Comparison of ENCODE assay signal across 8 cellular contexts in genomic region chr3:38039101-38039898, GRCh38. TPM values are rescaled to one million over a fixed set of nuclear protein-coding genes. Genes with fewer than 3 reads are reported as not detected.
DNase-seq lines count a peak whose midpoint lies in the region; ATAC-seq and TF ChIP-seq lines count a peak whose summit lies in the region.

TSS of gene DLEC1 (plus strand) at chr3:38039208. CDS start at chr3:38039226, 18 bp downstream.

- TF ChIP-seq CTCF in breast epithelium (IDR thresholded peaks at IDR 0.05) (no peak), MCF 10A (IDR thresholded peaks at IDR 0.05; ENCODE audit: unreplicated experiment) (no peak), WERI-Rb-1 (IDR thresholded peaks at IDR 0.05; ENCODE audit: low read depth, low read length) (no peak), cardiac fibroblast (IDR thresholded peaks at IDR 0.05; ENCODE audit: low read depth, low read length) (no peak), right lobe of liver (IDR thresholded peaks at IDR 0.05) (no peak)

- no peaks in the 10 kb centered on the region for H3K9me3 ChIP-seq in breast epithelium
- H3K9me3 ChIP-seq in WERI-Rb-1 (ENCODE audit: severe bottlenecking) = no peaks in the 10 kb centered on the region
- no peaks in the 10 kb centered on the region for H3K9me3 ChIP-seq in right lobe of liver

- H3K9me3 Mint-ChIP-seq in MCF 10A (ENCODE audit: unreplicated experiment) = no peaks in the 10 kb centered on the region

- no peaks in the 10 kb centered on the region for H3K4me1 Mint-ChIP-seq in MCF 10A (ENCODE audit: insufficient read depth, unreplicated experiment)

- POLR2A ChIA-PET in MCF 10A (lab: Yijun Ruan, JAX) = no interaction called here

- TF ChIP-seq POLR2A in breast epithelium (IDR thresholded peaks at IDR 0.05) = no peak
- TF ChIP-seq POLR2A in right lobe of liver (IDR thresholded peaks at IDR 0.05) = no peak

- intact Hi-C loops in breast epithelium (cut with DNase I; ENCODE audit: low total_unique reads) = no loop called here
- intact Hi-C loops in MCF 10A (cut with micrococcal nuclease) = no loop called here
- intact Hi-C loops in right lobe of liver (cut with DNase I) = no loop called here

- WGBS in right lobe of liver (ENCODE audit: insufficient coverage, low coverage, low lambda C conversion rate, missing lambda C conversion rate) = 15% methylated on average over 32 of the region's 67 CpGs

- CTCF ChIA-PET in MCF 10A (lab: Yijun Ruan, JAX) = interaction anchor here (0.6 to 0.9 kb wide), 3 partner anchors 22 to 183 kb away, joined by 3 read pairs; no protein-coding TSS in a partner anchor

- peak within 1 kb of the TSS; percentile 37 to 72 (median 48) for H3K4me3 ChIP-seq in breast epithelium
- peak within 1 kb of the TSS; percentile 40 for H3K4me3 ChIP-seq in WERI-Rb-1 (ENCODE audit: low read depth, low read length)
- H3K4me3 ChIP-seq in cardiac fibroblast (replicated peaks in 1 of 2; ENCODE audit: low read depth in 2 of 2, low read length in 2 of 2) = peak within 1 kb of the TSS; percentile 33 to 53
- peak within 1 kb of the TSS; percentile 17 to 45 (median 39) for H3K4me3 ChIP-seq in right lobe of liver

- H3K36me3 ChIP-seq in breast epithelium (no peaks in the 10 kb centered on the region), WERI-Rb-1 (no peaks in the 10 kb centered on the region), right lobe of liver (no peaks in the 10 kb centered on the region)

- H3K27me3 Mint-ChIP-seq in MCF 10A (ENCODE audit: insufficient read depth, unreplicated experiment) = no peaks in the 10 kb centered on the region

- H3K27ac ChIP-seq in breast epithelium (no peak within 1 kb of the TSS), WERI-Rb-1 (no peak within 1 kb of the TSS), right lobe of liver (no peak within 1 kb of the TSS)

- DNase-seq in breast epithelium (ENCODE audit: low spot score in 2 of 2) (peak in 1 of 2 donors; percentile 65), MCF 10A (ENCODE audit: unreplicated experiment) (no peak), WERI-Rb-1 (peak; percentile 45), cardiac fibroblast (ENCODE audit: low read depth in 2 of 2) (peak; percentile 72 to 77), right lobe of liver (peak; percentile 65 to 75 (median 65)), NCI-H2107 treated with DMSO at 0.1 percent for 48 hours (lab: John Stamatoyannopoulos, UW; ENCODE audit: unreplicated experiment) (no peak)
- DNase-seq in stimulated activated CD4-positive, alpha-beta T cell treated with anti-CD3 and anti-CD28 coated beads, TNF-alpha, amount 100 ng/mL, for 4 hours (ENCODE audit: low read depth in 3 of 3) = peak in 2 of 3 experiments; percentile 52 to 63

- ATAC-seq in HG03159 (IDR thresholded peaks at IDR 0.05; ENCODE audit: unreplicated experiment) (peak; percentile 84), right lobe of liver (peak; percentile 58 to 75 (median 69))

- H3K27ac Mint-ChIP-seq in MCF 10A (ENCODE audit: low read depth, unreplicated experiment) = no peak within 1 kb of the TSS

- no peaks in the 10 kb centered on the region for H3K27me3 ChIP-seq in breast epithelium
- H3K27me3 ChIP-seq in WERI-Rb-1 (ENCODE audit: insufficient read depth, low read depth, severe bottlenecking) = peaks cover 29% of the 10 kb centered on the region
- no peaks in the 10 kb centered on the region for H3K27me3 ChIP-seq in right lobe of liver

- no peaks in the 10 kb centered on the region for H3K36me3 Mint-ChIP-seq in MCF 10A (ENCODE audit: insufficient read depth, unreplicated experiment)

- BruUV-seq in MCF 10A (replicated peaks; lab: Mats Ljungman, UMichigan) = no TSS peak

- H3K4me1 ChIP-seq in breast epithelium = no peaks in the 10 kb centered on the region
- H3K4me1 ChIP-seq in right lobe of liver = no peaks in the 10 kb centered on the region

- H3K4me3 Mint-ChIP-seq in MCF 10A (ENCODE audit: unreplicated experiment) = no peak within 1 kb of the TSS

RNA-seq across cellular contexts. Expression of gene DLEC1, which starts in this region (rescaled TPM):
- total RNA-seq in breast epithelium (1 to 10 TPM in 2 of 3 donors, under 1 TPM in 1; 0.98 to 2.0 (median 1.1) TPM), MCF 10A (2022) (1.3 TPM in 1 of 2 replicates, not detected in the other), right lobe of liver (under 1 TPM in 4 of 6 experiments, not detected in 2; 0.04 to 0.18 (median 0.15) TPM)

Comparison
In these comparisons a context has a peak if more than half of its experiments do, and no peak if none do; other contexts are left out.
1. Peak in DNase-seq, ATAC-seq and H3K4me3 ChIP-seq in right lobe of liver; RNA of the gene not detected or under 1 TPM.
2. DNase-seq: peak in WERI-Rb-1 (single experiment), cardiac fibroblast (2 of 2) and stimulated activated CD4-positive, alpha-beta T cell treated with anti-CD3 and anti-CD28 coated beads, TNF-alpha, amount 100 ng/mL, for 4 hours (2 of 3); none in MCF 10A (single experiment) and NCI-H2107 treated with DMSO at 0.1 percent for 48 hours (single experiment).
3. Peak in every context shown above with its lines, with median percentiles within 50 percentile points of each other: H3K4me3 ChIP-seq.